1 cellular context compared by ENCODE assay signal in genomic region chr3:39406368-39407258, GRCh38.
TF ChIP-seq lines count a peak whose summit lies in the region.

RPSA (plus strand) TSS chr3:39406720; CDS start chr3:39407654, 934 bp downstream.

TF ChIP-seq in GM12878, 131 proteins besides CTCF, POLR2A, EP300 and RAD21 (continued from another document and continues in another):
- TF ChIP-seq ZNF687 (IDR thresholded peaks at IDR 0.05) (peak; percentile 96), SREBF2 (IDR thresholded peaks at IDR 0.05; ENCODE audit: low read length) (no peak), MTA3 (IDR thresholded peaks at IDR 0.05; ENCODE audit: borderline replicate concordance, low read length) (no peak; the same call in 1 of the 2 replicates), SMAD1 (IDR thresholded peaks at IDR 0.05; ENCODE audit: low read depth, partially characterized antibody) (peak; percentile 76), JUNB (IDR thresholded peaks at IDR 0.05) (no peak), FOXK2 (IDR thresholded peaks at IDR 0.05) (peak; percentile 55; the same call in 1 of the 2 replicates), REST (IDR thresholded peaks at IDR 0.05; ENCODE audit: low read depth, low read length) (no peak), STAT1 (conservative IDR thresholded peaks at IDR 0.05) (peak; percentile 97; the same call in 1 of the 2 replicates), NKRF (conservative IDR thresholded peaks at IDR 0.05) (peak; percentile 97), ASH2L (IDR thresholded peaks at IDR 0.05; ENCODE audit: borderline replicate concordance, low read depth) (peak; percentile 67; the same call in 1 of the 2 replicates), SP1 (IDR thresholded peaks at IDR 0.05; ENCODE audit: low read depth, low read length) (peak; percentile 75), SIN3A (IDR thresholded peaks at IDR 0.05; ENCODE audit: low read depth, low read length) (peak; percentile 90), ZNF274 (IDR thresholded peaks at IDR 0.05; ENCODE audit: insufficient read depth, insufficient read length) (no peak), PRDM15 (CRISPR knock-in tag; IDR thresholded peaks at IDR 0.05) (0 out of 2 replicates have a peak, but pooled peaks have one; percentile 15), EED (IDR thresholded peaks at IDR 0.05; ENCODE audit: low read depth) (0 out of 2 replicates have a peak, but pooled peaks have one; percentile 42), TAF1 (IDR thresholded peaks at IDR 0.05; ENCODE audit: borderline replicate concordance, low read depth, low read length) (peak; percentile 99), JUND (IDR thresholded peaks at IDR 0.05; ENCODE audit: low read depth, low read length) (no peak), NR2C2 (IDR thresholded peaks at IDR 0.05; ENCODE audit: borderline replicate concordance, control insufficient read depth, insufficient read length, low read depth) (no peak), YBX1 (IDR thresholded peaks at IDR 0.05) (no peak), USF1 (IDR thresholded peaks at IDR 0.05; ENCODE audit: borderline replicate concordance, extremely low read length, insufficient read depth, low read depth, low read length) (peak; percentile 77), TARDBP (IDR thresholded peaks at IDR 0.05; ENCODE audit: borderline replicate concordance) (no peak), NR2F1 (conservative IDR thresholded peaks at IDR 0.05) (0 out of 2 replicates have a peak, but pooled peaks have one; percentile 21), RELA (IDR thresholded peaks at IDR 0.05; ENCODE audit: borderline replicate concordance, partially characterized antibody) (peak; percentile 38), CHD2 (IDR thresholded peaks at IDR 0.05; ENCODE audit: borderline replicate concordance, low read depth, low read length) (no peak), HCFC1 (IDR thresholded peaks at IDR 0.05; ENCODE audit: low read length) (peak; percentile 59), TCF7 (IDR thresholded peaks at IDR 0.05; ENCODE audit: borderline replicate concordance) (0 out of 2 replicates have a peak, but pooled peaks have one; percentile 15), ELK1 (IDR thresholded peaks at IDR 0.05; ENCODE audit: low read depth, low read length) (peak; percentile 19; the same call in 1 of the 2 replicates), CUX1 (IDR thresholded peaks at IDR 0.05; ENCODE audit: insufficient replicate concordance, low read depth, low read length) (no peak), DPF2 (IDR thresholded peaks at IDR 0.05) (0 out of 2 replicates have a peak, but pooled peaks have one; percentile 61), CEBPB (IDR thresholded peaks at IDR 0.05; ENCODE audit: borderline replicate concordance in 1 of 2, low read depth in 2 of 2, low read length in 2 of 2) (no peak), KAT2A (conservative IDR thresholded peaks at IDR 0.05; ENCODE audit: control insufficient read depth, low read depth, low read length) (no peak), PAX8 (IDR thresholded peaks at IDR 0.05) (no peak), SUZ12 (IDR thresholded peaks at IDR 0.05; ENCODE audit: unreplicated experiment) (no peak), BHLHE40 (IDR thresholded peaks at IDR 0.05; ENCODE audit: borderline replicate concordance in 1 of 2, low read depth in 2 of 2, low read length in 1 of 2) (peak; percentile 83 to 94), ZBED1 (IDR thresholded peaks at IDR 0.05; ENCODE audit: borderline replicate concordance) (peak; percentile 81; the same call in 1 of the 2 replicates), PAX5 (IDR thresholded peaks at IDR 0.05; ENCODE audit: borderline replicate concordance, low read depth, low read length) (peak; percentile 5; the same call in 1 of the 2 replicates)
